Comparison of ENCODE assay signal across 27 cellular contexts in the genomic region with DNA sequence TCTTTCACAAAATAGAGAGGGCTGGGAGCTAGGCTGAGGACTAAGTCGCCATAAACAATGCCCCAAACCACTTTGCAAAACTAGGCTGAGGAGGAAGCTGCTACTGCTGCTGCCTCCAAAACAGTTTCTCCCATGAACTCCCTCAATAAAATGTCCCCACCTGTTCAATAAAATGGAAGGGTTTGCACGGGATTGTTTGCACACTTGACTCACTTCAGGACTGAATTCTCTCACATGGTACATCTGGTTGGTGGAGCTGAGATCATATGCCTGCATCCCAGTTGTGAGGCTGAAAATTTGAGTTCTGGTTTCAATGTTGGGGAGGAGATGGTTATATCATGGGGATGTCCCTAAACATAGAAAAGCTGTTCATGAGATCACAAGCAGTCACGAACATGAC.
"Had no signal": no experiment of that assay in that cellular context is flagged by ENCODE, and none has a peak within 500 bp of the region (broad histone marks: within the 10 kb centered on the region; RNA-seq: fewer than 3 reads in every experiment).

No MANE protein-coding gene starts in this region.

- DNase-seq: hippocampal formation; immature natural killer cell; kidney; left ventricle myocardium inferior; mesendoderm; naive thymus-derived CD4-positive, alpha-beta T cell; nucleus accumbens; pancreas; posterior cingulate gyrus; retina; right cardiac atrium; stimulated activated CD4-positive, alpha-beta T cell treated with anti-CD3 and anti-CD28 coated beads, Interleukin-12 subunit alpha, Interleukin-12 subunit beta, amount 100 ng/mL, for 4 hours; stimulated activated CD4-positive, alpha-beta T cell treated with anti-CD3 and anti-CD28 coated beads, Interleukin-15, amount 100 ng/mL, for 24 hours; stimulated activated CD4-positive, alpha-beta T cell treated with anti-CD3 and anti-CD28 coated beads, Interleukin-2, amount 100 ng/mL, for 24 hours; stimulated activated CD4-positive, alpha-beta T cell treated with anti-CD3 and anti-CD28 coated beads, Interleukin-4, amount 100 ng/mL, for 1 hour; stimulated activated naive B cell treated with anti-CD40 and anti-IgM and Interleukin-4, amounts not matched to agents 10 μg/mL and 1 μg/mL and 100 μg/mL, for 72 hours; stimulated activated naive CD8-positive, alpha-beta T cell treated with anti-CD3 and anti-CD28 coated beads, Interleukin-15, Interleukin-2, amounts not matched to agents 100 U/mL and 50 U/mL, for 24 hours; stomach; testis; thyroid gland; transverse colon; upper lobe of left lung had no signal

- H3K4me1 ChIP-seq: left ventricle myocardium inferior, pancreas, prostate gland, stomach, testis, thyroid gland, transverse colon, upper lobe of left lung, vagina had no signal

- ATAC-seq: naive thymus-derived CD4-positive, alpha-beta T cell; pancreas; right cardiac atrium; sciatic nerve; stimulated activated naive B cell treated with anti-CD40 and anti-IgM and Interleukin-4, amounts not matched to agents 10 μg/mL and 1 μg/mL and 100 μg/mL, for 72 hours; stimulated activated naive CD8-positive, alpha-beta T cell treated with anti-CD3 and anti-CD28 coated beads, Interleukin-15, Interleukin-2, amounts not matched to agents 100 U/mL and 50 U/mL, for 24 hours had no signal

- H3K27me3 ChIP-seq: stomach, testis, thyroid gland, transverse colon, upper lobe of left lung, vagina had no signal

- H3K36me3 ChIP-seq: left ventricle myocardium inferior, pancreas, prostate gland, stomach, thyroid gland, transverse colon, upper lobe of left lung, vagina had no signal

- H3K9me3 ChIP-seq: left ventricle myocardium inferior, pancreas, prostate gland, stomach, testis, thyroid gland, transverse colon, upper lobe of left lung, vagina had no signal

- H3K27ac ChIP-seq: left ventricle myocardium inferior, pancreas, prostate gland, skin epidermis, stomach, testis, thyroid gland, transverse colon, upper lobe of left lung, vagina had no signal

- H3K4me3 ChIP-seq: left ventricle myocardium inferior, lung, pancreas, prostate gland, skin epidermis, stomach, testis, thyroid gland, transverse colon, upper lobe of left lung, vagina had no signal
